Comparison of ENCODE assay signal across 1 cellular context in the genomic region with DNA sequence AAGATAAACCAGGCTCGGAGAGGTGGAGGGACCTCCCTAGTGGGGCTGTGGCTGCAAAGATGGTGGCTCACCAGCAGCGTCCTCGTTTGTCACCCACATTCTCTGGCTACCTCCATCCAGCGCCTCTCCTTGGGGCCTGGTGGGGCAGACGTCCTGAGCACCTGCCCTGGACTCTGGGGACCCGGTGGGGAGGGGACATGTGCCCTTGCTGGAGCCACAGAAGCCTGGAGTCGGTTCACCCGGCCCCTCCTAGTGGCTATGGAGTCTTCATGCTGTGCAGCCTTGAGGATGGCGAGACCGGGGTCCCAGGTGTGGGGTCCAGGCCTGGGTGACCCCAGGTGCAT.
TF ChIP-seq lines count a peak whose summit lies in the region.

No MANE protein-coding gene starts in this region.

TF ChIP-seq in HCT116, 20 proteins besides CTCF, POLR2A, EP300 and RAD21 (continued from another document):
- TF ChIP-seq ZBTB33 (IDR thresholded peaks at IDR 0.05; ENCODE audit: extremely low read depth, insufficient replicate concordance, low read length) = no peak
- TF ChIP-seq CBX3 (IDR thresholded peaks at IDR 0.05; ENCODE audit: low read depth) = no peak
- TF ChIP-seq FOSL1 (IDR thresholded peaks at IDR 0.05; ENCODE audit: low read depth) = no peak
- no peak for TF ChIP-seq ZFX (IDR thresholded peaks at IDR 0.05)
- no peak for TF ChIP-seq POLR2AphosphoS5 (IDR thresholded peaks at IDR 0.05; ENCODE audit: low read depth, low read length)
